In the genomic region with DNA sequence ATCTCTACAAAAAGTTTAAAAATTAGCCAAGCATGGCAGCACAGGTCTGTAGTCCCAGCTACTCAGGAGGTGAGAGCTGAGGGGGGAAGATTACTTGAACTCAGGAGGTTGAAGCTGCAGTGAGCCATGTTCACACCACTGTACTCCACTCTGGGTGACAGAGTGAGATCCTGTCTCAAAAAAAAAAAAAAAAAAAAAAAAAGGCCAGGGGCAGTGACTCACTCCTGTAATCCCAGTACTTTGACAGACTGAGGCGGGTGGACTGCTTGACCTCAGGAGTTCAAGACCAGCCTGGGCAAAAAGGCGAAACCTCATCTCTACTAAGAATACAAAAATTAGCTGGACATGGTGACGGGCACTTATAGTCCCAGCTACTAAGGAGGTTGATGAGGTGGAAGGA, we compare ENCODE assay signal across 15 cellular contexts. TPM values are rescaled to one million over a fixed set of nuclear protein-coding genes. Genes with fewer than 3 reads are reported as not detected.
DNase-seq lines count a peak whose midpoint lies in the region; ATAC-seq, FAIRE-seq and TF ChIP-seq lines count a peak whose summit lies in the region.
"Had no signal": no experiment of that assay in that cellular context is flagged by ENCODE, and none has a peak within 500 bp of the region (broad histone marks: within the 10 kb centered on the region; RNA-seq: fewer than 3 reads in every experiment).

No MANE protein-coding gene starts in this region.

- FAIRE-seq in H54 (lab: Jason Lieb, UNC): peak; percentile 41

- POLR2A ChIA-PET in CD4-positive, alpha-beta T cell (lab: Charles Lee): no interaction called here
- POLR2A ChIA-PET in WTC11 (lab: Charles Lee): interaction anchor here (0.7 kb wide), 1 partner anchor 18 kb away, joined by 6 read pairs; no protein-coding TSS in a partner anchor

- CTCF ChIA-PET in CD4-positive, alpha-beta T cell (lab: Charles Lee): interaction anchor here (5.7 kb wide), 1 partner anchor 13 kb away, joined by 20 read pairs; no protein-coding TSS in a partner anchor
- CTCF ChIA-PET in WTC11 (lab: Charles Lee): interaction anchor here (1.4 to 4.8 kb wide), 2 partner anchors 13 to 22 kb away, joined by 6 to 24 read pairs; no protein-coding TSS in a partner anchor

- intact Hi-C loops in CD4-positive, alpha-beta T cell (cut with DNase I, micrococcal nuclease): no loop called here
- intact Hi-C loops in ovary (cut with DNase I): no loop called here

- no peaks in the 10 kb centered on the region for H3K27me3 ChIP-seq in CD4-positive, alpha-beta T cell (ENCODE audit: control insufficient read depth, insufficient read depth, low read length)
- H3K27me3 ChIP-seq in ovary: no peaks in the 10 kb centered on the region
- H3K27me3 ChIP-seq: gastrocnemius medialis had no signal

- ATAC-seq in CD4-positive, alpha-beta T cell (ENCODE audit: poor library complexity): no peak
- ATAC-seq in WTC11 (no peak), GM19324 (IDR thresholded peaks at IDR 0.05; ENCODE audit: low FRiP score, unreplicated experiment) (no peak)
- ATAC-seq: gastrocnemius medialis had no signal

- TF ChIP-seq CTCF in CD4-positive, alpha-beta T cell (IDR thresholded peaks at IDR 0.05): no peak
- TF ChIP-seq CTCF in WTC11 (IDR thresholded peaks at IDR 0.05): no peak
- no peak for TF ChIP-seq CTCF in ovary (IDR thresholded peaks at IDR 0.05)

- H3K27ac Mint-ChIP-seq in CD4-positive, alpha-beta T cell: peak overlapping the region; percentile 35
- H3K27ac Mint-ChIP-seq in WTC11: 0 out of 2 replicates have a peak overlapping the region, but pooled peaks have one; percentile 88
- H3K27ac Mint-ChIP-seq: B cell had no signal

- no peak overlapping the region for H3K27ac ChIP-seq in CD4-positive, alpha-beta T cell (ENCODE audit: low read depth, low read length)
- H3K27ac ChIP-seq in ovary: no peak overlapping the region
- H3K27ac ChIP-seq: gastrocnemius medialis had no signal

- H3K4me1 ChIP-seq in ovary (ENCODE audit: insufficient read depth): no peaks in the 10 kb centered on the region
- H3K4me1 ChIP-seq: gastrocnemius medialis had no signal

- H3K27me3 Mint-ChIP-seq in CD4-positive, alpha-beta T cell: no peaks in the 10 kb centered on the region
- H3K27me3 Mint-ChIP-seq in WTC11 (ENCODE audit: low read depth): no peaks in the 10 kb centered on the region
- H3K27me3 Mint-ChIP-seq: B cell had no signal

- 96 to 100% (median 99%) methylated on average over 3 of the region's 3 CpGs for WGBS in ovary, 3 donors

- H3K4me3 ChIP-seq in ovary: no peak overlapping the region
- H3K4me3 ChIP-seq: gastrocnemius medialis, lung had no signal

- H3K36me3 Mint-ChIP-seq in CD4-positive, alpha-beta T cell (ENCODE audit: low read depth): peaks cover 84% of the 10 kb centered on the region
- peaks cover 55% of the 10 kb centered on the region for H3K36me3 Mint-ChIP-seq in WTC11

- no peaks in the 10 kb centered on the region for H3K36me3 ChIP-seq in ovary

- peaks cover 45% of the 10 kb centered on the region for H3K4me1 Mint-ChIP-seq in CD4-positive, alpha-beta T cell (ENCODE audit: low read depth)
- H3K4me1 Mint-ChIP-seq in WTC11: peaks cover 28% of the 10 kb centered on the region

- no peak for TF ChIP-seq EP300 in ovary (IDR thresholded peaks at IDR 0.05)

- H3K9me3 Mint-ChIP-seq in CD4-positive, alpha-beta T cell: no peaks in the 10 kb centered on the region
- H3K9me3 Mint-ChIP-seq in WTC11: no peaks in the 10 kb centered on the region
- H3K9me3 Mint-ChIP-seq: activated naive CD4-positive, alpha-beta T cell treated with anti-CD3 and anti-CD28 coated beads, Interleukin-2, amount 50 U/mL, for 72 hours had no signal

- no peak overlapping the region for H3K4me3 Mint-ChIP-seq in CD4-positive, alpha-beta T cell
- no peak overlapping the region for H3K4me3 Mint-ChIP-seq in WTC11
- H3K4me3 Mint-ChIP-seq: B cell had no signal

- TF ChIP-seq POLR2A in H54 (IDR thresholded peaks at IDR 0.05; ENCODE audit: low read depth, low read length) (no peak), ovary (IDR thresholded peaks at IDR 0.05) (no peak)

- no peak for DNase-seq in CD4-positive, alpha-beta T cell
- DNase-seq in H54 (ENCODE audit: insufficient read length, low spot score): no peak
- DNase-seq in WTC11 (ENCODE audit: low spot score): no peak
- peak; percentile 17 for DNase-seq in glomerular visceral epithelial cell (ENCODE audit: extremely low spot score)
- no peak for DNase-seq in ovary
- DNase-seq in activated CD4-positive, alpha-beta T cell treated with anti-CD3 and anti-CD28 coated beads for 4 hours: no peak
- DNase-seq: activated CD8-positive, alpha-beta memory T cell treated with anti-CD3 and anti-CD28 coated beads, Interleukin-2, amount 50 U/mL, for 4 hours; caudate nucleus; DMS153; gastrocnemius medialis; retina had no signal

- no peaks in the 10 kb centered on the region for H3K9me3 ChIP-seq in CD4-positive, alpha-beta T cell (ENCODE audit: control insufficient read depth, low read length)
- no peaks in the 10 kb centered on the region for H3K9me3 ChIP-seq in ovary
- H3K9me3 ChIP-seq: gastrocnemius medialis had no signal

TF ChIP-seq in WTC11, 78 proteins besides CTCF, POLR2A, EP300 and RAD21:
- TF ChIP-seq ATF2 (CRISPR knock-in tag; IDR thresholded peaks at IDR 0.05; ENCODE audit: borderline replicate concordance, low read depth) (no peak), NFYB (CRISPR knock-in tag; conservative IDR thresholded peaks at IDR 0.05; ENCODE audit: low read depth) (no peak), TEAD4 (CRISPR knock-in tag; IDR thresholded peaks at IDR 0.05) (no peak), NR2C2 (CRISPR knock-in tag; IDR thresholded peaks at IDR 0.05) (no peak), FOXP4 (CRISPR knock-in tag; IDR thresholded peaks at IDR 0.05) (no peak), ZNF263 (CRISPR knock-in tag; IDR thresholded peaks at IDR 0.05; ENCODE audit: low read depth) (no peak)

RNA-seq across cellular contexts. Expression of gene PUM2, which starts 37.0 kb away (rescaled TPM):
- 10 to 100 TPM; 94.9 to 95.4 TPM for total RNA-seq in CD4-positive, alpha-beta T cell
- total RNA-seq in WTC11 (2021) (84.7 to 104 TPM (median 90.0 TPM) in 3 replicates), ovary (100 to 1,000 TPM in 4 of 7 donors, 10 to 100 TPM in 3; 49.3 to 148 (median 106) TPM)
- 10 to 100 TPM; 40.3 to 49.5 TPM for polyA plus RNA-seq in ovary
